In genomic region chr5:38816083-38817030, GRCh38 we compare ENCODE assay signal across 23 cellular contexts. TPM values are rescaled to one million over a fixed set of nuclear protein-coding genes. Genes with fewer than 3 reads are reported as not detected.
DNase-seq lines count a peak whose midpoint lies in the region; TF ChIP-seq lines count a peak whose summit lies in the region.
"Had no signal": no experiment of that assay in that cellular context is flagged by ENCODE, and none has a peak within 500 bp of the region (broad histone marks: within the 10 kb centered on the region; RNA-seq: fewer than 3 reads in every experiment).

No MANE protein-coding gene starts in this region.

- no peak for TF ChIP-seq POLR2A in suprapubic skin (IDR thresholded peaks at IDR 0.05)

- peak; percentile 37 for DNase-seq in astrocyte of the hippocampus (ENCODE audit: low read depth, low spot score)
- peak; percentile 97 for DNase-seq in islet precursor cell
- no peak for DNase-seq in suprapubic skin (ENCODE audit: low spot score in 2 of 2)
- no peak for DNase-seq in ascending aorta (ENCODE audit: low spot score in 2 of 2)
- no peak for DNase-seq in CD8-positive, alpha-beta memory T cell
- DNase-seq in HuH-7 (ENCODE audit: low spot score), result no peak
- DNase-seq: activated CD4-positive, alpha-beta T cell treated with anti-CD3 and anti-CD28 coated beads, Interleukin-2, amount 10 ng/mL, durations not matched to agents 24 days and 14 days; activated effector memory CD4-positive, alpha-beta T cell treated with anti-CD3 and anti-CD28 coated beads, Interleukin-2, amount 50 U/mL, for 16 hours; activated naive CD8-positive, alpha-beta T cell treated with anti-CD3 and anti-CD28 coated beads, Interleukin-2, amount 50 U/mL, for 24 hours; CD4-positive, alpha-beta T cell; DMS153; hippocampal formation; kidney glomerular epithelial cell; mesenchymal stem cell; naive thymus-derived CD4-positive, alpha-beta T cell; NCI-H69; stimulated activated CD4-positive, alpha-beta T cell treated with anti-CD3 and anti-CD28 coated beads, Interleukin-2, amount 100 ng/mL, for 24 hours; stimulated activated naive B cell treated with anti-CD40 and anti-IgM and Interleukin-4, amounts not matched to agents 10 μg/mL and 1 μg/mL and 100 μg/mL, for 72 hours; T-cell; tibial artery had no signal

- intact Hi-C loops in ascending aorta (cut with DNase I), result no loop called here

- no peak overlapping the region for H3K27ac Mint-ChIP-seq in CD8-positive, alpha-beta memory T cell
- H3K27ac Mint-ChIP-seq: activated CD4-positive, alpha-beta T cell treated with anti-CD3 and anti-CD28 coated beads, Interleukin-2, amount 10 ng/mL, durations not matched to agents 24 days and 14 days; activated naive CD8-positive, alpha-beta T cell treated with anti-CD3 and anti-CD28 coated beads, Interleukin-2, amount 50 U/mL, for 24 hours; CD4-positive, alpha-beta T cell; stimulated activated naive B cell treated with anti-CD40 and anti-IgM and Interleukin-4, amounts not matched to agents 10 μg/mL and 1 μg/mL and 100 μg/mL, for 72 hours; T-cell had no signal

- H3K27ac ChIP-seq in HUES64 (ENCODE audit: low read depth, low read length) (no peak overlapping the region), suprapubic skin (peak overlapping the region; percentile 14), ascending aorta (no peak overlapping the region)
- no peak overlapping the region for H3K27ac ChIP-seq in CD8-positive, alpha-beta memory T cell (ENCODE audit: low read depth, low read length)
- H3K27ac ChIP-seq: coronary artery, tibial artery had no signal

- TF ChIP-seq EP300 in suprapubic skin (IDR thresholded peaks at IDR 0.05), result no peak

- WGBS in HUES64, result 56% methylated on average over 2 of the region's 2 CpGs
- WGBS in suprapubic skin, result 42% methylated on average over 2 of the region's 2 CpGs

- H3K9ac ChIP-seq in HUES64 (ENCODE audit: low read depth, low read length), result 0 out of 2 replicates have a peak overlapping the region, but pooled peaks have one; percentile 19

- H3K9me3 ChIP-seq in HUES64 (ENCODE audit: insufficient read depth, low read depth, low read length) (0 out of 2 replicates have a peak, but pooled peaks cover under 1% of the 10 kb centered on the region), suprapubic skin (no peaks in the 10 kb centered on the region), ascending aorta (no peaks in the 10 kb centered on the region)
- H3K9me3 ChIP-seq in CD8-positive, alpha-beta memory T cell (ENCODE audit: low read length), result no peaks in the 10 kb centered on the region
- H3K9me3 ChIP-seq: tibial artery had no signal

- H3K4me1 ChIP-seq in HUES64 (ENCODE audit: insufficient read depth, low read length) (peaks cover 4% of the 10 kb centered on the region; the same call in 1 of the 2 replicates), suprapubic skin (peaks cover 14% of the 10 kb centered on the region), ascending aorta (no peaks in the 10 kb centered on the region)
- no peaks in the 10 kb centered on the region for H3K4me1 ChIP-seq in CD8-positive, alpha-beta memory T cell (ENCODE audit: insufficient read depth, low read length)

- H3K36me3 Mint-ChIP-seq in CD8-positive, alpha-beta memory T cell, result no peaks in the 10 kb centered on the region
- H3K36me3 Mint-ChIP-seq: stimulated activated naive B cell treated with anti-CD40 and anti-IgM and Interleukin-4, amounts not matched to agents 10 μg/mL and 1 μg/mL and 100 μg/mL, for 72 hours; T-cell had no signal

- no peak overlapping the region for H3K4me3 ChIP-seq in HUES64 (ENCODE audit: low read length)
- H3K4me3 ChIP-seq in suprapubic skin, result no peak overlapping the region
- H3K4me3 ChIP-seq in ascending aorta, result no peak overlapping the region
- H3K4me3 ChIP-seq in CD8-positive, alpha-beta memory T cell (ENCODE audit: low read length), result no peak overlapping the region
- H3K4me3 ChIP-seq: coronary artery, GM12878, tibial artery had no signal

- H3K36me3 ChIP-seq in HUES64 (ENCODE audit: insufficient read depth, low read length) (no peaks in the 10 kb centered on the region), suprapubic skin (no peaks in the 10 kb centered on the region), ascending aorta (peaks cover 0 to 3% of the 10 kb centered on the region in 2 donors)
- H3K36me3 ChIP-seq in CD8-positive, alpha-beta memory T cell (ENCODE audit: insufficient read depth, low read length), result no peaks in the 10 kb centered on the region
- H3K36me3 ChIP-seq: tibial artery had no signal

- CTCF ChIA-PET in CD8-positive, alpha-beta memory T cell (lab: Charles Lee), result interaction anchor here (1.0 kb wide), 1 partner anchor 18 kb away, joined by 4 read pairs; no protein-coding TSS in a partner anchor

- H3K27me3 ChIP-seq in HUES64 (ENCODE audit: insufficient read depth, low read length) (no peaks in the 10 kb centered on the region), suprapubic skin (no peaks in the 10 kb centered on the region), ascending aorta (no peaks in the 10 kb centered on the region)
- H3K27me3 ChIP-seq in CD8-positive, alpha-beta memory T cell (ENCODE audit: insufficient read depth, low read length, poor library complexity, severe bottlenecking), result no peaks in the 10 kb centered on the region
- H3K27me3 ChIP-seq: tibial artery had no signal

- no peaks in the 10 kb centered on the region for H3K4me1 Mint-ChIP-seq in CD8-positive, alpha-beta memory T cell
- H3K4me1 Mint-ChIP-seq: activated naive CD8-positive, alpha-beta T cell treated with anti-CD3 and anti-CD28 coated beads, Interleukin-2, amount 50 U/mL, for 24 hours; stimulated activated naive B cell treated with anti-CD40 and anti-IgM and Interleukin-4, amounts not matched to agents 10 μg/mL and 1 μg/mL and 100 μg/mL, for 72 hours; T-cell had no signal

- POLR2A ChIA-PET in CD8-positive, alpha-beta memory T cell (lab: Charles Lee), result no interaction called here

- H3K27me3 Mint-ChIP-seq in CD8-positive, alpha-beta memory T cell, result peaks cover 12 to 49% of the 10 kb centered on the region in 2 donors

- H3K9me3 Mint-ChIP-seq in CD8-positive, alpha-beta memory T cell, result no peaks in the 10 kb centered on the region
- H3K9me3 Mint-ChIP-seq: activated CD4-positive, alpha-beta T cell treated with anti-CD3 and anti-CD28 coated beads, Interleukin-2, amount 10 ng/mL, durations not matched to agents 24 days and 14 days; activated naive CD8-positive, alpha-beta T cell treated with anti-CD3 and anti-CD28 coated beads, Interleukin-2, amount 50 U/mL, for 24 hours; CD4-positive, alpha-beta T cell; T-cell had no signal

- H3K4me3 Mint-ChIP-seq in CD8-positive, alpha-beta memory T cell, result no peak overlapping the region
- H3K4me3 Mint-ChIP-seq: activated CD4-positive, alpha-beta T cell treated with anti-CD3 and anti-CD28 coated beads, Interleukin-2, amount 10 ng/mL, durations not matched to agents 24 days and 14 days; activated naive CD8-positive, alpha-beta T cell treated with anti-CD3 and anti-CD28 coated beads, Interleukin-2, amount 50 U/mL, for 24 hours; CD4-positive, alpha-beta T cell; naive thymus-derived CD4-positive, alpha-beta T cell; stimulated activated naive B cell treated with anti-CD40 and anti-IgM and Interleukin-4, amounts not matched to agents 10 μg/mL and 1 μg/mL and 100 μg/mL, for 72 hours; T-cell had no signal

- TF ChIP-seq CTCF in suprapubic skin (IDR thresholded peaks at IDR 0.05) (no peak), ascending aorta (IDR thresholded peaks at IDR 0.05) (no peak)

RNA-seq across cellular contexts. Expression of gene OSMR, which starts 29.5 kb away (rescaled TPM):
- polyA plus RNA-seq in HUES64 (2013, experiment 1 of 2), result 1.7 TPM
- polyA plus RNA-seq in HUES64 (2013, experiment 2 of 2), result 3.6 TPM
- total RNA-seq in suprapubic skin (10 to 100 TPM; 20.0 to 44.3 (median 22.0) TPM), ascending aorta (52.4 TPM)
- not detected for total RNA-seq in CD8-positive, alpha-beta memory T cell
- polyA plus RNA-seq in CD8-positive, alpha-beta memory T cell, result not detected
- total RNA-seq: activated CD4-positive, alpha-beta T cell treated with anti-CD3 and anti-CD28 coated beads, Interleukin-2, amount 10 ng/mL, durations not matched to agents 24 days and 14 days; CD4-positive, alpha-beta T cell; naive thymus-derived CD4-positive, alpha-beta T cell had no signal

Comparison
In these comparisons a context has a peak if more than half of its experiments do, and no peak if none do; other contexts are left out.
1. DNase-seq: peak in astrocyte of the hippocampus (single experiment) and islet precursor cell (single experiment); none in suprapubic skin (0 of 2), ascending aorta (0 of 2), CD8-positive, alpha-beta memory T cell (0 of 5) and HuH-7 (single experiment).
2. RNA of gene OSMR, which starts 29.5 kb away (total RNA-seq): 52.4 TPM in ascending aorta (single experiment) and 20.0 to 44.3 TPM in suprapubic skin; not detected in CD8-positive, alpha-beta memory T cell; every median in the first group is over 10 times any median in the second.